In genomic region chr13:99176309-99177276, GRCh38 we compare ENCODE assay signal across 8 cellular contexts. TPM values are rescaled to one million over a fixed set of nuclear protein-coding genes. Genes with fewer than 3 reads are reported as not detected.
A peak's percentile ranks its signal among the peaks of the same experiment; 100 is the strongest.
DNase-seq lines count a peak whose midpoint lies in the region; ATAC-seq and TF ChIP-seq lines count a peak whose summit lies in the region.

No MANE protein-coding gene starts in this region.

- H3K79me2 ChIP-seq in OCI-LY3 (ENCODE audit: low read length) (no peaks in the 10 kb centered on the region), neural cell (replicated peaks; ENCODE audit: insufficient read depth, low read length) (no peaks in the 10 kb centered on the region)

- H3K4me2 ChIP-seq in OCI-LY3 (ENCODE audit: low read length) (peak overlapping the region; percentile 83), neural cell (ENCODE audit: low read length) (no peak overlapping the region)

- peaks cover 21% of the 10 kb centered on the region for H3K4me1 ChIP-seq in OCI-LY3 (ENCODE audit: low read length)

- H3K27ac Mint-ChIP-seq in stimulated activated naive CD8-positive, alpha-beta T cell treated with anti-CD3 and anti-CD28 coated beads, Interleukin-15, Interleukin-2, amounts not matched to agents 100 ng/mL and 50 ng/mL, for 24 hours, result peak overlapping the region; percentile 89

- TF ChIP-seq RAD21 in neural cell (conservative IDR thresholded peaks at IDR 0.05), result peak; percentile 47

- ATAC-seq in GM19467 (IDR thresholded peaks at IDR 0.05; ENCODE audit: unreplicated experiment), result peak; percentile 82

- H3K4me3 Mint-ChIP-seq in stimulated activated naive CD8-positive, alpha-beta T cell treated with anti-CD3 and anti-CD28 coated beads, Interleukin-15, Interleukin-2, amounts not matched to agents 100 ng/mL and 50 ng/mL, for 24 hours, result peak overlapping the region; percentile 74

- H3F3A ChIP-seq in neural cell (ENCODE audit: insufficient read depth, low read length, poor library complexity, severe bottlenecking), result no peaks in the 10 kb centered on the region

- H3K36me3 ChIP-seq in OCI-LY3 (replicated peaks; ENCODE audit: low read depth, low read length) (no peaks in the 10 kb centered on the region), neural cell (ENCODE audit: insufficient read depth, low read length) (no peaks in the 10 kb centered on the region)

- H3K36me3 Mint-ChIP-seq in stimulated activated naive CD8-positive, alpha-beta T cell treated with anti-CD3 and anti-CD28 coated beads, Interleukin-15, Interleukin-2, amounts not matched to agents 100 ng/mL and 50 ng/mL, for 24 hours (ENCODE audit: low read depth), result peaks cover 6% of the 10 kb centered on the region

- TF ChIP-seq CTCF in OCI-LY3 (IDR thresholded peaks at IDR 0.05; ENCODE audit: low read depth, low read length), result peak; percentile 98
- peak; percentile 55 for TF ChIP-seq CTCF in neural cell (IDR thresholded peaks at IDR 0.05; ENCODE audit: poor library complexity, severe bottlenecking)

- H3K4me1 Mint-ChIP-seq in stimulated activated naive CD8-positive, alpha-beta T cell treated with anti-CD3 and anti-CD28 coated beads, Interleukin-15, Interleukin-2, amounts not matched to agents 100 ng/mL and 50 ng/mL, for 24 hours (ENCODE audit: low read depth), result peaks cover 49% of the 10 kb centered on the region

- H3K27me3 Mint-ChIP-seq in stimulated activated naive CD8-positive, alpha-beta T cell treated with anti-CD3 and anti-CD28 coated beads, Interleukin-15, Interleukin-2, amounts not matched to agents 100 ng/mL and 50 ng/mL, for 24 hours, result no peaks in the 10 kb centered on the region

- H3K4me3 ChIP-seq in OCI-LY3 (ENCODE audit: low read length) (peak overlapping the region; percentile 63), neural cell (ENCODE audit: low read length) (no peak overlapping the region)

- no peaks in the 10 kb centered on the region for H4K20me1 ChIP-seq in OCI-LY3 (ENCODE audit: insufficient read depth, low read length)
- H4K20me1 ChIP-seq in neural cell (ENCODE audit: insufficient read depth), result no peaks in the 10 kb centered on the region

- no peak for TF ChIP-seq EP300 in neural cell (conservative IDR thresholded peaks at IDR 0.05; ENCODE audit: poor library complexity, severe bottlenecking)

- H3K9ac ChIP-seq in OCI-LY3 (ENCODE audit: low read length) (no peak overlapping the region), neural cell (ENCODE audit: low read length) (no peak overlapping the region)

- H3K27ac ChIP-seq in OCI-LY3 (ENCODE audit: low read length) (no peak overlapping the region), neural cell (ENCODE audit: low read length) (no peak overlapping the region)

- peaks cover 54% of the 10 kb centered on the region for H3K27me3 ChIP-seq in OCI-LY3 (ENCODE audit: low read depth, low read length)
- no peaks in the 10 kb centered on the region for H3K27me3 ChIP-seq in neural cell (ENCODE audit: insufficient read depth, low read depth, low read length)

- H3K9me2 ChIP-seq in neural cell (ENCODE audit: insufficient read depth, low read length), result no peaks in the 10 kb centered on the region

- H2AFZ ChIP-seq in OCI-LY3 (ENCODE audit: low read depth, low read length) (peak overlapping the region; percentile 1; the same call in 1 of the 2 replicates), neural cell (ENCODE audit: low read depth, low read length) (no peak overlapping the region)

- H3K9me3 Mint-ChIP-seq in stimulated activated naive CD8-positive, alpha-beta T cell treated with anti-CD3 and anti-CD28 coated beads, Interleukin-15, Interleukin-2, amounts not matched to agents 100 ng/mL and 50 ng/mL, for 24 hours, result peaks cover 8% of the 10 kb centered on the region

- DNase-seq in CMK (ENCODE audit: low read depth), result peak; percentile 41
- peak; percentile 97 for DNase-seq in HT-29 (ENCODE audit: low spot score)
- DNase-seq in activated T-cell treated with anti-CD3 and anti-CD28 coated beads for 48 hours (ENCODE audit: low read depth), result peak; percentile 67
- peak; percentile 14 for DNase-seq in fibroblast of gingiva (ENCODE audit: low read depth)

- H3K9me3 ChIP-seq in OCI-LY3 (ENCODE audit: insufficient read depth, low read length) (0 out of 2 replicates have a peak, but pooled peaks cover 1% of the 10 kb centered on the region), neural cell (ENCODE audit: low read length) (no peaks in the 10 kb centered on the region)

TF ChIP-seq in neural cell, 6 proteins besides CTCF, POLR2A, EP300 and RAD21:
- no peak for TF ChIP-seq MXI1 (conservative IDR thresholded peaks at IDR 0.05; ENCODE audit: poor library complexity, severe bottlenecking)
- TF ChIP-seq SMC3 (conservative IDR thresholded peaks at IDR 0.05; ENCODE audit: poor library complexity), result peak; percentile 26
- no peak for TF ChIP-seq REST (IDR thresholded peaks at IDR 0.05; ENCODE audit: borderline replicate concordance)

RNA-seq across cellular contexts. Expression of gene UBAC2, which starts 24.1 kb away (rescaled TPM):
- total RNA-seq in HT-29 (2014; rRNA removed; shearing (Covaris generic)), result 73.4 and 75.7 TPM in 2 replicates
- polyA plus RNA-seq in neural cell, result 44.3 and 56.9 TPM in 2 replicates
- polyA minus RNA-seq in neural cell, result 34.6 and 36.7 TPM in 2 replicates

Comparison
In these comparisons a context has a peak if more than half of its experiments do, and no peak if none do; other contexts are left out.
1. DNase-seq: peak in every context shown above with its lines; median percentile 97 in HT-29; 67 in activated T-cell treated with anti-CD3 and anti-CD28 coated beads for 48 hours; 41 in CMK; 14 in fibroblast of gingiva.